Comparison of ENCODE assay signal across 16 cellular contexts in genomic region chr10:1299041-1299726, GRCh38.
DNase-seq lines count a peak whose midpoint lies in the region; ATAC-seq and TF ChIP-seq lines count a peak whose summit lies in the region.
"Had no signal": no experiment of that assay in that cellular context is flagged by ENCODE, and none has a peak within 500 bp of the region (broad histone marks: within the 10 kb centered on the region; RNA-seq: fewer than 3 reads in every experiment).

No MANE protein-coding gene starts in this region.

- peak; percentile 66 for ATAC-seq in stimulated activated naive CD8-positive, alpha-beta T cell treated with anti-CD3 and anti-CD28 coated beads, Interleukin-15, amount 100 ng/mL, for 72 hours
- ATAC-seq in stimulated activated naive CD8-positive, alpha-beta T cell treated with anti-CD3 and anti-CD28 coated beads, Interleukin-15, Interleukin-2, amounts not matched to agents 100 U/mL and 50 U/mL, for 24 hours: no peak
- ATAC-seq in HG03571 (IDR thresholded peaks at IDR 0.05; ENCODE audit: unreplicated experiment): peak; percentile 69
- ATAC-seq in stimulated activated memory B cell treated with anti-CD40 and anti-IgM and Interleukin-4, amounts not matched to agents 10 μg/mL and 1 μg/mL and 100 μg/mL, for 72 hours: no peak
- ATAC-seq: HCT116, PC-3 had no signal

- TF ChIP-seq CTCF in glutamatergic neuron (IDR thresholded peaks at IDR 0.05; ENCODE audit: partially characterized antibody, unreplicated experiment): no peak

- H3K4me3 Mint-ChIP-seq in stimulated activated naive CD8-positive, alpha-beta T cell treated with anti-CD3 and anti-CD28 coated beads, Interleukin-15, amount 100 ng/mL, for 72 hours: peak overlapping the region in 1 of 2 donors; percentile 7
- H3K4me3 Mint-ChIP-seq in glutamatergic neuron (ENCODE audit: unreplicated experiment): no peak overlapping the region
- H3K4me3 Mint-ChIP-seq in stimulated activated memory B cell treated with anti-CD40 and anti-IgM and Interleukin-4, amounts not matched to agents 10 μg/mL and 1 μg/mL and 100 μg/mL, for 72 hours: no peak overlapping the region
- H3K4me3 Mint-ChIP-seq: CD4-positive, CD25-positive, alpha-beta regulatory T cell; IgD-negative memory B cell had no signal

- H3K27ac Mint-ChIP-seq in stimulated activated naive CD8-positive, alpha-beta T cell treated with anti-CD3 and anti-CD28 coated beads, Interleukin-15, amount 100 ng/mL, for 72 hours: peak overlapping the region in 1 of 2 donors; percentile 77
- H3K27ac Mint-ChIP-seq in glutamatergic neuron (ENCODE audit: unreplicated experiment): peak overlapping the region; percentile 1
- H3K27ac Mint-ChIP-seq in stimulated activated memory B cell treated with anti-CD40 and anti-IgM and Interleukin-4, amounts not matched to agents 10 μg/mL and 1 μg/mL and 100 μg/mL, for 72 hours: no peak overlapping the region
- H3K27ac Mint-ChIP-seq: CD4-positive, CD25-positive, alpha-beta regulatory T cell had no signal

- no peaks in the 10 kb centered on the region for H3K9me3 Mint-ChIP-seq in stimulated activated naive CD8-positive, alpha-beta T cell treated with anti-CD3 and anti-CD28 coated beads, Interleukin-15, amount 100 ng/mL, for 72 hours
- H3K9me3 Mint-ChIP-seq in glutamatergic neuron (ENCODE audit: unreplicated experiment): peaks cover 17% of the 10 kb centered on the region
- no peaks in the 10 kb centered on the region for H3K9me3 Mint-ChIP-seq in stimulated activated memory B cell treated with anti-CD40 and anti-IgM and Interleukin-4, amounts not matched to agents 10 μg/mL and 1 μg/mL and 100 μg/mL, for 72 hours
- H3K9me3 Mint-ChIP-seq: IgD-negative memory B cell had no signal

- no peak for DNase-seq in stimulated activated naive CD8-positive, alpha-beta T cell treated with anti-CD3 and anti-CD28 coated beads, Interleukin-15, amount 100 ng/mL, for 72 hours
- DNase-seq in stimulated activated naive CD8-positive, alpha-beta T cell treated with anti-CD3 and anti-CD28 coated beads, Interleukin-15, Interleukin-2, amounts not matched to agents 100 U/mL and 50 U/mL, for 24 hours: no peak
- DNase-seq in glutamatergic neuron (no peak), AG20443 (ENCODE audit: low spot score) (no peak), inferior parietal cortex (ENCODE audit: extremely low spot score) (no peak)
- DNase-seq in activated naive CD4-positive, alpha-beta T cell (lab: John Stamatoyannopoulos, UW): no peak
- DNase-seq: Calu3; CD4-positive, CD25-positive, alpha-beta regulatory T cell; NCI-H1092; NCI-H1694 treated with DMSO at 0.1 percent for 48 hours; NCI-H446; PC-3 had no signal

- no peaks in the 10 kb centered on the region for H3K4me1 Mint-ChIP-seq in stimulated activated naive CD8-positive, alpha-beta T cell treated with anti-CD3 and anti-CD28 coated beads, Interleukin-15, amount 100 ng/mL, for 72 hours
- H3K4me1 Mint-ChIP-seq in glutamatergic neuron (ENCODE audit: low read depth, unreplicated experiment): peaks cover 41% of the 10 kb centered on the region
- H3K4me1 Mint-ChIP-seq in stimulated activated memory B cell treated with anti-CD40 and anti-IgM and Interleukin-4, amounts not matched to agents 10 μg/mL and 1 μg/mL and 100 μg/mL, for 72 hours: no peaks in the 10 kb centered on the region

- H3K36me3 Mint-ChIP-seq in glutamatergic neuron (ENCODE audit: unreplicated experiment): peaks cover 5% of the 10 kb centered on the region
- H3K36me3 Mint-ChIP-seq in stimulated activated memory B cell treated with anti-CD40 and anti-IgM and Interleukin-4, amounts not matched to agents 10 μg/mL and 1 μg/mL and 100 μg/mL, for 72 hours: no peaks in the 10 kb centered on the region
- H3K36me3 Mint-ChIP-seq: CD4-positive, CD25-positive, alpha-beta regulatory T cell; IgD-negative memory B cell had no signal

- H3K27me3 Mint-ChIP-seq in stimulated activated naive CD8-positive, alpha-beta T cell treated with anti-CD3 and anti-CD28 coated beads, Interleukin-15, amount 100 ng/mL, for 72 hours: peaks cover 43% of the 10 kb centered on the region
- peaks cover 6% of the 10 kb centered on the region for H3K27me3 Mint-ChIP-seq in glutamatergic neuron (ENCODE audit: unreplicated experiment)
- peaks cover 51% of the 10 kb centered on the region for H3K27me3 Mint-ChIP-seq in stimulated activated memory B cell treated with anti-CD40 and anti-IgM and Interleukin-4, amounts not matched to agents 10 μg/mL and 1 μg/mL and 100 μg/mL, for 72 hours

Comparison
In these comparisons a context has a peak if more than half of its experiments do, and no peak if none do; other contexts are left out.
1. ATAC-seq: peak in stimulated activated naive CD8-positive, alpha-beta T cell treated with anti-CD3 and anti-CD28 coated beads, Interleukin-15, amount 100 ng/mL, for 72 hours (single experiment) and HG03571 (single experiment); none in stimulated activated naive CD8-positive, alpha-beta T cell treated with anti-CD3 and anti-CD28 coated beads, Interleukin-15, Interleukin-2, amounts not matched to agents 100 U/mL and 50 U/mL, for 24 hours (single experiment) and stimulated activated memory B cell treated with anti-CD40 and anti-IgM and Interleukin-4, amounts not matched to agents 10 μg/mL and 1 μg/mL and 100 μg/mL, for 72 hours (single experiment).